8 cellular contexts compared by ENCODE assay signal in genomic region chr4:10456270-10457254, GRCh38. TPM values are rescaled to one million over a fixed set of nuclear protein-coding genes. Genes with fewer than 3 reads are reported as not detected.
DNase-seq lines count a peak whose midpoint lies in the region; ATAC-seq and TF ChIP-seq lines count a peak whose summit lies in the region.

No MANE protein-coding gene starts in this region.

- intact Hi-C loops in ascending aorta (cut with DNase I): no loop called here

- H3K27me3 ChIP-seq in ascending aorta: no peaks in the 10 kb centered on the region

- H3K9me3 ChIP-seq in ascending aorta: peaks cover 0 to 7% of the 10 kb centered on the region in 2 donors

- H3K36me3 ChIP-seq in ascending aorta: peaks cover 11 to 18% of the 10 kb centered on the region in 2 donors

- H3K27ac ChIP-seq in ascending aorta: peak overlapping the region in 1 of 2 donors; percentile 33
- H3K27ac ChIP-seq in skin epidermis: peak overlapping the region in 17 of 21 experiments; percentile 0 to 79 (median 36)

- H3K4me3 Mint-ChIP-seq in T-helper 1 cell treated with Interleukin-12 subunit alpha and Interleukin-12 subunit beta and Interleukin-4 antibody, amounts not matched to agents 30 μg/mL and 1 μg/mL, for 36 hours: peak overlapping the region; percentile 92

- TF ChIP-seq CTCF in AG10803 (conservative IDR thresholded peaks at IDR 0.05; ENCODE audit: low read length) (no peak), ascending aorta (IDR thresholded peaks at IDR 0.05) (no peak)

- DNase-seq in AG10803 (ENCODE audit: low read depth): peak; percentile 67
- peak in 1 of 2 donors; percentile 64 for DNase-seq in ascending aorta (ENCODE audit: low spot score in 2 of 2)
- DNase-seq in UCSD-AML1 (lab: John Stamatoyannopoulos, UW; ENCODE audit: unreplicated experiment): no peak

- peak overlapping the region; percentile 94 for H3K27ac Mint-ChIP-seq in T-helper 1 cell treated with Interleukin-12 subunit alpha and Interleukin-12 subunit beta and Interleukin-4 antibody, amounts not matched to agents 30 μg/mL and 1 μg/mL, for 36 hours

- H3K36me3 Mint-ChIP-seq in T-helper 1 cell treated with Interleukin-12 subunit alpha and Interleukin-12 subunit beta and Interleukin-4 antibody, amounts not matched to agents 30 μg/mL and 1 μg/mL, for 36 hours (ENCODE audit: low read depth): peaks cover 38% of the 10 kb centered on the region

- H3K9me3 Mint-ChIP-seq in T-helper 1 cell treated with Interleukin-12 subunit alpha and Interleukin-12 subunit beta and Interleukin-4 antibody, amounts not matched to agents 30 μg/mL and 1 μg/mL, for 36 hours: no peaks in the 10 kb centered on the region

- peaks cover 37% of the 10 kb centered on the region for H3K4me1 Mint-ChIP-seq in T-helper 1 cell treated with Interleukin-12 subunit alpha and Interleukin-12 subunit beta and Interleukin-4 antibody, amounts not matched to agents 30 μg/mL and 1 μg/mL, for 36 hours (ENCODE audit: low read depth)

- ATAC-seq in GM19035 (IDR thresholded peaks at IDR 0.05; ENCODE audit: unreplicated experiment) (peak; percentile 66), HG03196 (IDR thresholded peaks at IDR 0.05; ENCODE audit: unreplicated experiment) (peak; percentile 63)

- peaks cover 0 to 3% of the 10 kb centered on the region in 2 donors for H3K4me1 ChIP-seq in ascending aorta

- H3K27me3 Mint-ChIP-seq in T-helper 1 cell treated with Interleukin-12 subunit alpha and Interleukin-12 subunit beta and Interleukin-4 antibody, amounts not matched to agents 30 μg/mL and 1 μg/mL, for 36 hours (ENCODE audit: low read depth): peaks cover 22% of the 10 kb centered on the region

- H3K4me3 ChIP-seq in AG10803 (ENCODE audit: low read length): peak overlapping the region; percentile 65
- H3K4me3 ChIP-seq in ascending aorta: peak overlapping the region; percentile 73 to 76
- peak overlapping the region; percentile 62 for H3K4me3 ChIP-seq in iPS-11a (ENCODE audit: low read depth, low read length)
- H3K4me3 ChIP-seq in skin epidermis: peak overlapping the region; percentile 38 to 65 (median 47)

RNA-seq across cellular contexts. Expression of gene ZNF518B, which starts 0.7 kb away (rescaled TPM):
- total RNA-seq in ascending aorta: 7.3 TPM
